18 cellular contexts compared by ENCODE assay signal in the genomic region with DNA sequence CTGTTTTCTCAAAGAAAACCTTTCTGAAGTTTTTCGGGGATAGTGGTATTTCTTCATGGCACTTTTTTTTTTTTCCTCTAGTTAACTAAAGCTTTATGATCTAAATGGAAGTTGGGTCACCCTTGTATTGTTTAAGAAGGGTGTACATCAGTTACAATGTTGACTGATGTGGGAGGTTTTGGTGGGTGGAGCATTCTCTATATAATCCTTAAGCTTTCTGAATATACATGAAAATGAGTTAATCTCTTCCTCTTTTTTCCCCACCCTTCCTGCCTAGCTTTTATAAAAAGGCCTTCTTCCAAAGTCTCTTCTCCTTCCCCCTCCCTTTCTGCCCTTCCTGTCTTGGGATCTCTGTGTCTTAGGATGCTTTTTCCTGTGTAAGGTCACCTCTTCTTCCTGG.
"Had no signal": no experiment of that assay in that cellular context is flagged by ENCODE, and none has a peak within 500 bp of the region (broad histone marks: within the 10 kb centered on the region; RNA-seq: fewer than 3 reads in every experiment).

No MANE protein-coding gene starts in this region.

- FAIRE-seq: frontal cortex, pancreas had no signal

- H3K9me3 ChIP-seq: pancreas, testis had no signal

- H3K27ac ChIP-seq: epithelial cell of prostate, pancreas, testis, VCaP had no signal

- DNase-seq: activated CD4-positive, alpha-beta memory T cell treated with anti-CD3 and anti-CD28 coated beads for 36 hours; activated CD4-positive, alpha-beta T cell treated with anti-CD3 and anti-CD28 coated beads for 36 hours; activated effector memory CD4-positive, alpha-beta T cell treated with anti-CD3 and anti-CD28 coated beads, Interleukin-2, amount 50 U/mL, for 16 hours; activated T-cell treated with anti-CD3 and anti-CD28 coated beads, Interleukin-2, amount 50 U/mL, for 24 hours; amniotic stem cell; effector CD8-positive, alpha-beta T cell; head of caudate nucleus; kidney glomerular epithelial cell; midbrain; naive thymus-derived CD4-positive, alpha-beta T cell; pancreas; stimulated activated CD4-positive, alpha-beta T cell treated with anti-CD3 and anti-CD28 coated beads, Interleukin-1b, Interleukin-23, amount 100 ng/mL, for 48 hours; stimulated activated naive CD8-positive, alpha-beta T cell treated with anti-CD3 and anti-CD28 coated beads, Interleukin-15, amount 100 ng/mL, for 72 hours; testis had no signal

- H3K27me3 ChIP-seq: pancreas, testis had no signal

- H3K4me3 ChIP-seq: lung, pancreas, testis had no signal

- H3K4me1 ChIP-seq: pancreas, testis had no signal
